ENCODE assay signal across 19 cellular contexts in the genomic region with DNA sequence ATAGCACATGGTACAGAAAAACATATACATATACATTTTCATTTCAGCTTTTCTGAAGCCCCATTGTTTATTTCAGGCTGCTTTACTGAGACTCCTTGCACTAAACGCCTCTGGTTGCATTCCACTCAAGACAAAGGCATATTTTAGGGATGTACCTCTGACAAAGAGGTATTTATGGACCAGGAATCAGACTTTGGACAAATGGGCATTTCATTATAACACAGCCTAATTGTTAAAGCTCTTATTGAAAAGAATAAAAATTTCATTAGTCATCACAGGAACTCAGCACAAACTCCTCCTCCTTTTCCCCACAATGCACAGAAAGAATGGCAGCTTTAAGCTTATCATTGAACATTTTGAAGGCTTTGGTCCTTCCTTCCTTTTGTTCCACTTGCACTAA.
DNase-seq lines count a peak whose midpoint lies in the region; ATAC-seq, FAIRE-seq and TF ChIP-seq lines count a peak whose summit lies in the region.
"Had no signal": no experiment of that assay in that cellular context is flagged by ENCODE, and none has a peak within 500 bp of the region (broad histone marks: within the 10 kb centered on the region; RNA-seq: fewer than 3 reads in every experiment).

No MANE protein-coding gene starts in this region.

- no peak for TF ChIP-seq POLR2A in breast epithelium (IDR thresholded peaks at IDR 0.05)

- H2AFZ ChIP-seq in mammary epithelial cell (ENCODE audit: low read depth, low read length), result peak overlapping the region; percentile 67

- no peaks in the 10 kb centered on the region for H3K36me3 ChIP-seq in mammary epithelial cell (ENCODE audit: insufficient read depth, low read length)
- H3K36me3 ChIP-seq in breast epithelium, result no peaks in the 10 kb centered on the region
- H3K36me3 ChIP-seq: BLaER1 had no signal

- peak; percentile 74 for ATAC-seq in foreskin keratinocyte
- no peak for ATAC-seq in HG02678 (IDR thresholded peaks at IDR 0.05; ENCODE audit: unreplicated experiment)

- no peaks in the 10 kb centered on the region for H3K79me2 ChIP-seq in mammary epithelial cell (ENCODE audit: insufficient read depth, low read length)

- in situ Hi-C loops in mammary epithelial cell (cut with MboI; ENCODE audit: low sequenced_read_pairs in 2 of 2), result no loop called here

- peaks cover 9% of the 10 kb centered on the region for H3K4me1 ChIP-seq in mammary epithelial cell (ENCODE audit: insufficient read depth, low read length)
- no peaks in the 10 kb centered on the region for H3K4me1 ChIP-seq in breast epithelium
- peaks cover 12% of the 10 kb centered on the region for H3K4me1 ChIP-seq in foreskin keratinocyte
- H3K4me1 ChIP-seq: BLaER1 had no signal

- TF ChIP-seq CTCF in mammary epithelial cell (conservative IDR thresholded peaks at IDR 0.05 in 1 of 2, IDR thresholded peaks at IDR 0.05 in 1 of 2; ENCODE audit: extremely low read depth in 1 of 2, insufficient read depth in 1 of 2, low read depth in 1 of 2, low read length in 2 of 2), result no peak
- no peak for TF ChIP-seq CTCF in breast epithelium (IDR thresholded peaks at IDR 0.05)
- TF ChIP-seq CTCF in foreskin keratinocyte (conservative IDR thresholded peaks at IDR 0.05), result no peak
- no peak for TF ChIP-seq CTCF in neural crest cell (conservative IDR thresholded peaks at IDR 0.05)

- dilution Hi-C loops in mammary epithelial cell (cut with HindIII; ENCODE audit: low sequenced_read_pairs), result no loop called here

- intact Hi-C loops in mammary epithelial cell (cut with micrococcal nuclease) (no loop called here), breast epithelium (cut with DNase I; ENCODE audit: low total_unique reads) (no loop called here)

- no peaks in the 10 kb centered on the region for H3K36me3 Mint-ChIP-seq in neural crest cell (ENCODE audit: low read depth)
- H3K36me3 Mint-ChIP-seq: CD8-positive, alpha-beta memory T cell had no signal

- peaks cover 11% of the 10 kb centered on the region for H3K9me3 Mint-ChIP-seq in neural crest cell

- DNase-seq in mammary epithelial cell, result peak; percentile 37
- DNase-seq in breast epithelium (ENCODE audit: low spot score in 2 of 2), result no peak
- DNase-seq in foreskin keratinocyte, result peak; percentile 33 to 63
- DNase-seq in neural crest cell (ENCODE audit: low read depth, low spot score), result no peak
- DNase-seq in urothelium cell line (ENCODE audit: low spot score), result peak; percentile 7
- DNase-seq in NCI-H1417 (lab: John Stamatoyannopoulos, UW), result no peak
- no peak for DNase-seq in DMS153 (lab: John Stamatoyannopoulos, UW)
- DNase-seq: CD8-positive, alpha-beta memory T cell; H7; NCI-H187 treated with DMSO at 0.1 percent for 48 hours; NCI-H69; RPMI8226; SIG-M5 had no signal

- H3K27ac ChIP-seq in mammary epithelial cell (ENCODE audit: insufficient read depth, low read depth, low read length) (no peak overlapping the region), breast epithelium (no peak overlapping the region), foreskin keratinocyte (no peak overlapping the region)
- H3K27ac ChIP-seq: 22Rv1, BLaER1 had no signal

- peak overlapping the region; percentile 50 for H3K4me2 ChIP-seq in mammary epithelial cell (ENCODE audit: insufficient read depth, low read depth, low read length)
- H3K4me2 ChIP-seq: BLaER1 had no signal

- no peak for FAIRE-seq in urothelium cell line (lab: Jason Lieb, UNC)
- FAIRE-seq: GM12892, GM19239, HTR-8/SVneo had no signal

- WGBS in mammary epithelial cell (ENCODE audit: low coverage, missing lambda C conversion rate), result 0% methylated on average over 1 of the region's 1 CpG

- no peak overlapping the region for H3K9ac ChIP-seq in mammary epithelial cell (ENCODE audit: insufficient read depth, low read length)
- H3K9ac ChIP-seq: BLaER1 had no signal

- H3K27ac Mint-ChIP-seq in neural crest cell (ENCODE audit: unreplicated experiment), result peak overlapping the region; percentile 61
- H3K27ac Mint-ChIP-seq: CD8-positive, alpha-beta memory T cell had no signal

- no peak overlapping the region for H3K4me3 Mint-ChIP-seq in neural crest cell
- H3K4me3 Mint-ChIP-seq: CD8-positive, alpha-beta memory T cell had no signal

- H3K27me3 ChIP-seq in mammary epithelial cell (ENCODE audit: insufficient read depth, low read length) (no peaks in the 10 kb centered on the region), breast epithelium (no peaks in the 10 kb centered on the region), foreskin keratinocyte (no peaks in the 10 kb centered on the region)
- H3K27me3 ChIP-seq: BLaER1 had no signal

- no peaks in the 10 kb centered on the region for H3K27me3 Mint-ChIP-seq in neural crest cell (ENCODE audit: low read depth)
- H3K27me3 Mint-ChIP-seq: CD8-positive, alpha-beta memory T cell had no signal

- CTCF ChIA-PET in mammary epithelial cell (lab: Charles Lee; ENCODE audit: low non-redundant PET), result no interaction called here

- H3K4me1 Mint-ChIP-seq in neural crest cell, result peaks cover 25% of the 10 kb centered on the region
- H3K4me1 Mint-ChIP-seq: CD8-positive, alpha-beta memory T cell had no signal

- H3K9me3 ChIP-seq in mammary epithelial cell (replicated peaks; ENCODE audit: insufficient read depth, low read length), result no peaks in the 10 kb centered on the region
- no peaks in the 10 kb centered on the region for H3K9me3 ChIP-seq in breast epithelium
- H3K9me3 ChIP-seq: BLaER1 had no signal

- BruUV-seq in mammary epithelial cell (replicated peaks; lab: Mats Ljungman, UMichigan), result no TSS peak

- no peak overlapping the region for H3K4me3 ChIP-seq in mammary epithelial cell (replicated peaks in 1 of 3; ENCODE audit: insufficient read depth in 1 of 3, low read depth in 2 of 3, low read length in 3 of 3)
- H3K4me3 ChIP-seq in breast epithelium, result no peak overlapping the region
- H3K4me3 ChIP-seq: BLaER1 had no signal

- H4K20me1 ChIP-seq in mammary epithelial cell (ENCODE audit: insufficient read depth, low read length), result no peaks in the 10 kb centered on the region
- H4K20me1 ChIP-seq: BLaER1 had no signal

Comparison
In these comparisons a context has a peak if more than half of its experiments do, and no peak if none do; other contexts are left out.
1. DNase-seq: peak in mammary epithelial cell (single experiment), foreskin keratinocyte (2 of 2) and urothelium cell line (single experiment); none in breast epithelium (0 of 2), neural crest cell (single experiment), NCI-H1417 (0 of 3) and DMS153 (single experiment).